8 cellular contexts compared by ENCODE assay signal in the genomic region with DNA sequence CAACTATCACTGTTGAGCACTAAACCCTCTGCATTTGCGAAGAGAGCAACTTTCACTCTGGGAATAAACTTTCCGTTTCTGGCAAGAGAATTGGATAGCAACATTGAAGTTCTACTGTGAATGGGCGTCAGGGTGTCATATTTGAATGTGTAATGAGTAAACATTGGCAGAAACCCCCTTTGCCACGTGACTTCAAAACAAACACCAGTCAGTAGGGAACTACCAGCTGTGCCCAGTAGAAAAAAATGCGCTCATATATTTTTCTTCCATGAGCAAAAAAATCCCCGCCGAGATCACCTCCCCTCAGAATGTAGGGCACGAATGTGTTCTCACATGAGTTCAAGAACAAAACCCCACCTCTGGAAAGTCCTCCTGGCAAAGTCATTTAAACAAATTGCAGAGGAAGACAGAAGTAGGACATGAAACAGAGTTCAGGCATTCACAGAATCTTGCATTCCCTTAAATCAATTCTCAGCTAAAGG.
A peak's percentile ranks its signal among the peaks of the same experiment; 100 is the strongest.
DNase-seq lines count a peak whose midpoint lies in the region; ATAC-seq, FAIRE-seq and TF ChIP-seq lines count a peak whose summit lies in the region.

No MANE protein-coding gene starts in this region.

- H3K9ac ChIP-seq in neuronal stem cell (ENCODE audit: low read depth, low read length, poor library complexity): no peak overlapping the region

- no peak overlapping the region for H3K4ac ChIP-seq in neuronal stem cell (ENCODE audit: low read length)

- in situ Hi-C loops in astrocyte of the spinal cord (cut with HindIII; ENCODE audit: low sequenced_read_pairs): no loop called here

- no peak overlapping the region for H3K4me2 ChIP-seq in neuronal stem cell (ENCODE audit: insufficient read depth, low read length, poor library complexity, severe bottlenecking)

- TF ChIP-seq POLR2A in GM18505 (IDR thresholded peaks at IDR 0.05; ENCODE audit: borderline replicate concordance, extremely low read depth, insufficient read depth, insufficient read length) (no peak), H54 (IDR thresholded peaks at IDR 0.05; ENCODE audit: low read depth, low read length) (no peak)

- no peak overlapping the region for H2BK15ac ChIP-seq in neuronal stem cell (ENCODE audit: low read length)

- H3K4me1 ChIP-seq in neuronal stem cell (ENCODE audit: control insufficient read depth in 2 of 2, insufficient read depth in 1 of 2, low read depth in 1 of 2, low read length in 2 of 2): peaks cover 0 to 7% of the 10 kb centered on the region in 2 donors

- no peak overlapping the region for H3K14ac ChIP-seq in neuronal stem cell (ENCODE audit: low read length)

- DNase-seq in H54 (ENCODE audit: insufficient read length, low spot score) (no peak), NCI-H2081 treated with DMSO at 0.1 percent for 48 hours (lab: John Stamatoyannopoulos, UW) (peak; percentile 66), astrocyte of the spinal cord (ENCODE audit: low read depth, low spot score) (peak; percentile 41), neuronal stem cell (ENCODE audit: low spot score) (no peak), sciatic nerve (ENCODE audit: low spot score) (no peak), NK-92 (lab: John Stamatoyannopoulos, UW; ENCODE audit: unreplicated experiment) (no peak)

- no peak overlapping the region for H2AK5ac ChIP-seq in neuronal stem cell (ENCODE audit: low read depth, low read length)

- FAIRE-seq in H54 (lab: Jason Lieb, UNC): peak; percentile 75

- no peak overlapping the region for H4K8ac ChIP-seq in neuronal stem cell (ENCODE audit: low read depth, low read length)

- no peak overlapping the region for H3K23ac ChIP-seq in neuronal stem cell (ENCODE audit: low read depth, low read length, poor library complexity)

- no peaks in the 10 kb centered on the region for H3K36me3 ChIP-seq in neuronal stem cell (replicated peaks in 1 of 2; ENCODE audit: control insufficient read depth in 2 of 2, insufficient read depth in 2 of 2, low read length in 2 of 2)

- ATAC-seq in GM18505 (IDR thresholded peaks at IDR 0.05; ENCODE audit: unreplicated experiment): peak; percentile 67
- no peak for ATAC-seq in SK-N-SH treated with all-trans-retinoic acid at 6 μM for 48 hours
- no peak for ATAC-seq in sciatic nerve

- intact Hi-C loops in sciatic nerve (cut with DNase I): no loop called here

- no peak overlapping the region for H4K91ac ChIP-seq in neuronal stem cell (ENCODE audit: low read depth, low read length, poor library complexity)

- no peak for TF ChIP-seq CTCF in astrocyte of the spinal cord (IDR thresholded peaks at IDR 0.05; ENCODE audit: low read depth, low read length)

- H3K18ac ChIP-seq in neuronal stem cell (ENCODE audit: low read length): no peak overlapping the region

- H3K79me1 ChIP-seq in neuronal stem cell (ENCODE audit: low read depth, low read length): no peaks in the 10 kb centered on the region

- H2AFZ ChIP-seq in neuronal stem cell (ENCODE audit: low read length): peak overlapping the region; percentile 44

- H2BK12ac ChIP-seq in neuronal stem cell (ENCODE audit: low read length): no peak overlapping the region

- no CpG with 5 or more reads among the region's 8 CpGs for WGBS in neuronal stem cell (ENCODE audit: extremely low coverage in 2 of 2, insufficient read length in 2 of 2, insufficient replicate concordance in 1 of 2), 2 donors

- no peak overlapping the region for H2BK120ac ChIP-seq in neuronal stem cell (ENCODE audit: low read depth, low read length)

- no peak overlapping the region for H3K27ac ChIP-seq in neuronal stem cell (replicated peaks; ENCODE audit: low read length)

- H3K27me3 ChIP-seq in neuronal stem cell (ENCODE audit: control insufficient read depth in 3 of 3, insufficient read depth in 3 of 3, low read depth in 1 of 3, low read length in 3 of 3): no peaks in the 10 kb centered on the region

- no peak overlapping the region for H2BK5ac ChIP-seq in neuronal stem cell (ENCODE audit: low read length)

- H3K9me3 ChIP-seq in neuronal stem cell (replicated peaks in 1 of 2; ENCODE audit: control insufficient read depth in 2 of 2, insufficient read depth in 1 of 2, low read depth in 1 of 2, low read length in 2 of 2): peaks cover 0 to 8% of the 10 kb centered on the region in 2 donors

- H3K4me3 ChIP-seq in astrocyte of the spinal cord (ENCODE audit: low read depth, low read length): no peak overlapping the region
- H3K4me3 ChIP-seq in neuronal stem cell (ENCODE audit: low read length in 2 of 2): no peak overlapping the region

TF ChIP-seq in SK-N-SH treated with all-trans-retinoic acid at 6 μM for 48 hours, 23 proteins besides CTCF, POLR2A, EP300 and RAD21:
- TF ChIP-seq OSR1 (CRISPR knock-in tag; IDR thresholded peaks at IDR 0.05) (no peak), CSDC2 (CRISPR knock-in tag; IDR thresholded peaks at IDR 0.05) (no peak), SNAI2 (CRISPR knock-in tag; IDR thresholded peaks at IDR 0.05) (no peak), ZNF565 (CRISPR knock-in tag; conservative IDR thresholded peaks at IDR 0.05; ENCODE audit: low read depth) (no peak), ISL1 (CRISPR knock-in tag; IDR thresholded peaks at IDR 0.05) (no peak), ZFP3 (CRISPR knock-in tag; IDR thresholded peaks at IDR 0.05) (no peak), ZFP30 (CRISPR knock-in tag; IDR thresholded peaks at IDR 0.05) (no peak)
- TF ChIP-seq, protein P1, sequence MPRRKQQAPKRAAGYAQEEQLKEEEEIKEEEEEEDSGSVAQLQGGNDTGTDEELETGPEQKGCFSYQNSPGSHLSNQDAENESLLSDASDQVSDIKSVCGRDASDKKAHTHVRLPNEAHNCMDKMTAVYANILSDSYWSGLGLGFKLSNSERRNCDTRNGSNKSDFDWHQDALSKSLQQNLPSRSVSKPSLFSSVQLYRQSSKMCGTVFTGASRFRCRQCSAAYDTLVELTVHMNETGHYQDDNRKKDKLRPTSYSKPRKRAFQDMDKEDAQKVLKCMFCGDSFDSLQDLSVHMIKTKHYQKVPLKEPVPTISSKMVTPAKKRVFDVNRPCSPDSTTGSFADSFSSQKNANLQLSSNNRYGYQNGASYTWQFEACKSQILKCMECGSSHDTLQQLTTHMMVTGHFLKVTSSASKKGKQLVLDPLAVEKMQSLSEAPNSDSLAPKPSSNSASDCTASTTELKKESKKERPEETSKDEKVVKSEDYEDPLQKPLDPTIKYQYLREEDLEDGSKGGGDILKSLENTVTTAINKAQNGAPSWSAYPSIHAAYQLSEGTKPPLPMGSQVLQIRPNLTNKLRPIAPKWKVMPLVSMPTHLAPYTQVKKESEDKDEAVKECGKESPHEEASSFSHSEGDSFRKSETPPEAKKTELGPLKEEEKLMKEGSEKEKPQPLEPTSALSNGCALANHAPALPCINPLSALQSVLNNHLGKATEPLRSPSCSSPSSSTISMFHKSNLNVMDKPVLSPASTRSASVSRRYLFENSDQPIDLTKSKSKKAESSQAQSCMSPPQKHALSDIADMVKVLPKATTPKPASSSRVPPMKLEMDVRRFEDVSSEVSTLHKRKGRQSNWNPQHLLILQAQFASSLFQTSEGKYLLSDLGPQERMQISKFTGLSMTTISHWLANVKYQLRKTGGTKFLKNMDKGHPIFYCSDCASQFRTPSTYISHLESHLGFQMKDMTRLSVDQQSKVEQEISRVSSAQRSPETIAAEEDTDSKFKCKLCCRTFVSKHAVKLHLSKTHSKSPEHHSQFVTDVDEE (CRISPR knock-in tag; IDR thresholded peaks at IDR 0.05): no peak
- TF ChIP-seq, protein P2, sequence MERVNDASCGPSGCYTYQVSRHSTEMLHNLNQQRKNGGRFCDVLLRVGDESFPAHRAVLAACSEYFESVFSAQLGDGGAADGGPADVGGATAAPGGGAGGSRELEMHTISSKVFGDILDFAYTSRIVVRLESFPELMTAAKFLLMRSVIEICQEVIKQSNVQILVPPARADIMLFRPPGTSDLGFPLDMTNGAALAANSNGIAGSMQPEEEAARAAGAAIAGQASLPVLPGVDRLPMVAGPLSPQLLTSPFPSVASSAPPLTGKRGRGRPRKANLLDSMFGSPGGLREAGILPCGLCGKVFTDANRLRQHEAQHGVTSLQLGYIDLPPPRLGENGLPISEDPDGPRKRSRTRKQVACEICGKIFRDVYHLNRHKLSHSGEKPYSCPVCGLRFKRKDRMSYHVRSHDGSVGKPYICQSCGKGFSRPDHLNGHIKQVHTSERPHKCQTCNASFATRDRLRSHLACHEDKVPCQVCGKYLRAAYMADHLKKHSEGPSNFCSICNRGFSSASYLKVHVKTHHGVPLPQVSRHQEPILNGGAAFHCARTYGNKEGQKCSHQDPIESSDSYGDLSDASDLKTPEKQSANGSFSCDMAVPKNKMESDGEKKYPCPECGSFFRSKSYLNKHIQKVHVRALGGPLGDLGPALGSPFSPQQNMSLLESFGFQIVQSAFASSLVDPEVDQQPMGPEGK (CRISPR knock-in tag; IDR thresholded peaks at IDR 0.05; ENCODE audit: borderline replicate concordance): no peak
TF ChIP-seq in SK-N-SH treated with all-trans-retinoic acid at 6 μM for 48 hours: peak in this region for 0.

Comparison
In these comparisons a context has a peak if more than half of its experiments do, and no peak if none do; other contexts are left out.
1. DNase-seq: peak in NCI-H2081 treated with DMSO at 0.1 percent for 48 hours (single experiment) and astrocyte of the spinal cord (single experiment); none in H54 (single experiment), neuronal stem cell (single experiment), sciatic nerve (single experiment) and NK-92 (single experiment).